Comparison of ENCODE assay signal across 21 cellular contexts in genomic region chr4:173411106-173411703, GRCh38. TPM values are rescaled to one million over a fixed set of nuclear protein-coding genes. Genes with fewer than 3 reads are reported as not detected.
A peak's percentile ranks its signal among the peaks of the same experiment; 100 is the strongest.
DNase-seq lines count a peak whose midpoint lies in the region; ATAC-seq, FAIRE-seq and TF ChIP-seq lines count a peak whose summit lies in the region.
"Had no signal": no experiment of that assay in that cellular context is flagged by ENCODE, and none has a peak within 500 bp of the region (broad histone marks: within the 10 kb centered on the region; RNA-seq: fewer than 3 reads in every experiment).

No MANE protein-coding gene starts in this region.

- TF ChIP-seq EP300 in HepG2 (IDR thresholded peaks at IDR 0.05; ENCODE audit: low read depth in 2 of 2, low read length in 2 of 2) (no peak), HepG2 (CRISPR knock-in tag; IDR thresholded peaks at IDR 0.05; ENCODE audit: borderline replicate concordance) (no peak), upper lobe of left lung (IDR thresholded peaks at IDR 0.05) (peak in 1 of 4 donors; percentile 4)

- H4K20me1 ChIP-seq in HepG2 (ENCODE audit: insufficient read depth, low read length), result no peaks in the 10 kb centered on the region

- TF ChIP-seq CTCF in choroid plexus epithelial cell (conservative IDR thresholded peaks at IDR 0.05; ENCODE audit: low read depth, low read length), result no peak
- TF ChIP-seq CTCF in HepG2 (CRISPR knock-in tag; IDR thresholded peaks at IDR 0.05), result no peak
- no peak for TF ChIP-seq CTCF in upper lobe of left lung (IDR thresholded peaks at IDR 0.05)

- H3K36me3 ChIP-seq in HepG2 (replicated peaks in 1 of 2; ENCODE audit: control insufficient read depth in 1 of 2, insufficient read depth in 2 of 2, low read length in 2 of 2) (no peaks in the 10 kb centered on the region), upper lobe of left lung (no peaks in the 10 kb centered on the region)
- H3K36me3 ChIP-seq: pancreas had no signal

- no peak overlapping the region for H3K4me3 ChIP-seq in choroid plexus epithelial cell (ENCODE audit: low read depth, low read length)
- no peak overlapping the region for H3K4me3 ChIP-seq in HepG2 (replicated peaks in 1 of 3; ENCODE audit: insufficient read depth in 1 of 3, low read depth in 2 of 3, low read length in 3 of 3)
- no peak overlapping the region for H3K4me3 ChIP-seq in upper lobe of left lung
- H3K4me3 ChIP-seq: pancreas, PC-9 had no signal

- no peak for TF ChIP-seq RAD21 in HepG2 (CRISPR knock-in tag; IDR thresholded peaks at IDR 0.05)

- no TSS peak for BruUV-seq in HepG2 (replicated peaks; lab: Mats Ljungman, UMichigan)

- TF ChIP-seq POLR2A in HepG2 (IDR thresholded peaks at IDR 0.05; ENCODE audit: insufficient read depth in 1 of 2, low read depth in 2 of 2, low read length in 2 of 2), result no peak
- TF ChIP-seq POLR2A in upper lobe of left lung (IDR thresholded peaks at IDR 0.05), result no peak

- intact Hi-C loops in HepG2 (cut with micrococcal nuclease; ENCODE audit: unreplicated experiment), result loop anchor here (10.0 kb wide), 1 partner anchor 386 kb away; no protein-coding TSS in a partner anchor

- ATAC-seq in HepG2 (no peak), upper lobe of left lung (ENCODE audit: low FRiP score in 2 of 2) (peak in 1 of 2 donors; percentile 60), HG02852 (IDR thresholded peaks at IDR 0.05; ENCODE audit: unreplicated experiment) (no peak), GM21381 (IDR thresholded peaks at IDR 0.05; ENCODE audit: unreplicated experiment) (no peak)
- ATAC-seq: naive thymus-derived CD4-positive, alpha-beta T cell had no signal

- no peaks in the 10 kb centered on the region for H3K9me3 ChIP-seq in HepG2 (ENCODE audit: low read length)
- no peaks in the 10 kb centered on the region for H3K9me3 ChIP-seq in upper lobe of left lung
- H3K9me3 ChIP-seq: pancreas had no signal

- 6% methylated on average over 4 of the region's 4 CpGs for WGBS in HepG2 (ENCODE audit: low lambda C conversion rate)
- 50 to 55% methylated on average over 4 of the region's 4 CpGs for whole genome bisulfite sequencing in upper lobe of left lung, 2 donors

- in situ Hi-C loops in HepG2 (cut with HindIII; ENCODE audit: extremely low pct_ligation_motif_present, low pct_unique_long_range_greater_than_20kb), result loop anchor here (10.0 to 25.0 kb wide), 2 partner anchors 126 to 399 kb away; no protein-coding TSS in a partner anchor

- H3K4me1 ChIP-seq in HepG2 (ENCODE audit: insufficient read depth, low read length) (no peaks in the 10 kb centered on the region), upper lobe of left lung (peaks cover 0 to 9% (median 8%) of the 10 kb centered on the region in 4 donors)

- no peaks in the 10 kb centered on the region for H3K79me2 ChIP-seq in HepG2 (ENCODE audit: insufficient read depth, low read length)

- CTCF ChIA-PET in HepG2 (lab: Yijun Ruan, JAX; ENCODE audit: low intra/inter-chr PET ratio, low total read pairs), result no interaction called here

- POLR2A ChIA-PET in HepG2 (lab: Yijun Ruan, JAX), result no interaction called here

- H3K4me2 ChIP-seq in HepG2 (ENCODE audit: low read depth, low read length), result no peak overlapping the region
- H3K4me2 ChIP-seq: PC-9 had no signal

- no peak for FAIRE-seq in HepG2 (lab: Jason Lieb, UNC)
- FAIRE-seq: H1, pancreas had no signal

- no peak overlapping the region for H3K9ac ChIP-seq in HepG2 (ENCODE audit: insufficient read depth, low read depth, low read length)

- H2AFZ ChIP-seq in HepG2 (ENCODE audit: low read length), result no peak overlapping the region
- H2AFZ ChIP-seq: PC-9 had no signal

- H3K27ac ChIP-seq in HepG2 (ENCODE audit: extremely low read length, insufficient read depth, low read length) (no peak overlapping the region), upper lobe of left lung (peak overlapping the region in 3 of 4 donors; percentile 66 to 77 (median 72))
- H3K27ac ChIP-seq: pancreas, PC-9 had no signal

- DNase-seq in NOMO-1 (lab: John Stamatoyannopoulos, UW; ENCODE audit: unreplicated experiment in 2 of 2), result peak; percentile 27 to 40
- DNase-seq in NOMO-1 treated with dmso at 0.1 percent for 144 hours (lab: John Stamatoyannopoulos, UW; ENCODE audit: unreplicated experiment), result no peak
- peak; percentile 46 for DNase-seq in choroid plexus epithelial cell (ENCODE audit: low read depth)
- no peak for DNase-seq in HepG2 (ENCODE audit: low spot score)
- DNase-seq in upper lobe of left lung, result no peak
- no peak for DNase-seq in SHP77 (lab: John Stamatoyannopoulos, UW)
- DNase-seq: activated CD4-positive, CD25-positive, alpha-beta regulatory T cell treated with anti-CD3 and anti-CD28 coated beads, Interleukin-2, amount 50 U/mL, for 72 hours; activated gamma-delta T cell; anterior cingulate cortex; DMS53; MM.1S; naive thymus-derived CD4-positive, alpha-beta T cell; NCI-H2081; NCI-H526 treated with DMSO at 0.1 percent for 48 hours; pancreas; PC-9; T1000 had no signal

- H3K27me3 ChIP-seq in HepG2 (ENCODE audit: control insufficient read depth in 1 of 2, insufficient read depth in 2 of 2, low read length in 2 of 2) (no peaks in the 10 kb centered on the region; a peak in 1 of 5 replicates), upper lobe of left lung (no peaks in the 10 kb centered on the region)
- H3K27me3 ChIP-seq: pancreas had no signal

RNA-seq across cellular contexts. Expression of gene SCRG1, which starts 12.3 kb away (rescaled TPM):
- total RNA-seq in HepG2 (2016; rRNA removed; fragmentation: Illumina TruSeq; extraction: Trizol), result not detected in 2 replicates
- not detected in 2 replicates for total RNA-seq in HepG2 (2016; cell fraction: cytosol; rRNA removed; fragmentation: Illumina TruSeq; extraction: Trizol; ENCODE audit: low read depth)
- total RNA-seq in HepG2 (2016; cell fraction: insoluble cytoplasmic fraction; rRNA removed; fragmentation: Illumina TruSeq; extraction: Trizol), result not detected in 2 replicates
- not detected in 2 replicates for total RNA-seq in HepG2 (2016; cell fraction: membrane; rRNA removed; fragmentation: Illumina TruSeq; extraction: Trizol)
- not detected in 2 replicates for total RNA-seq in HepG2 (2016; cell fraction: nucleus; rRNA removed; fragmentation: Illumina TruSeq; extraction: Trizol)
- not detected in 2 replicates for polyA plus RNA-seq in HepG2 (2011; rRNA removed)
- not detected in 2 replicates for polyA plus RNA-seq in HepG2 (2011; cell fraction: cytosol; rRNA removed)
- not detected in 2 replicates for polyA plus RNA-seq in HepG2 (2011; cell fraction: nucleus; rRNA removed)
- polyA plus RNA-seq in HepG2 (2012), result 0.03 TPM in 1 of 2 replicates, not detected in the other
- polyA plus RNA-seq in HepG2 (2016; cell fraction: cytosol; fragmentation: Illumina TruSeq; extraction: Trizol; ENCODE audit: low read depth), result not detected in 2 replicates
- polyA plus RNA-seq in HepG2 (2016; cell fraction: insoluble cytoplasmic fraction; fragmentation: Illumina TruSeq; extraction: Trizol; ENCODE audit: low read depth), result not detected in 2 replicates
- not detected in 2 replicates for polyA plus RNA-seq in HepG2 (2016; cell fraction: membrane; fragmentation: Illumina TruSeq; extraction: Trizol; ENCODE audit: low read depth)
- polyA plus RNA-seq in HepG2 (2016; cell fraction: nucleus; fragmentation: Illumina TruSeq; extraction: Trizol; ENCODE audit: insufficient read depth, low read depth), result not detected in 2 replicates
- polyA minus RNA-seq in HepG2 (2011; rRNA and poly(A)+ RNA removed; ENCODE audit: low replicate concordance), result not detected in 2 replicates
- polyA minus RNA-seq in HepG2 (2011; cell fraction: cytosol; rRNA and poly(A)+ RNA removed), result not detected in 2 replicates
- not detected in 2 replicates for polyA minus RNA-seq in HepG2 (2011; cell fraction: nucleus; rRNA and poly(A)+ RNA removed)
- total RNA-seq in upper lobe of left lung, result under 1 TPM in 2 of 6 donors, not detected in 4; 0.09 to 0.27 TPM
- total RNA-seq: A172; H1; naive thymus-derived CD4-positive, alpha-beta T cell; PC-9 had no signal
- polyA plus RNA-seq: H1; naive thymus-derived CD4-positive, alpha-beta T cell had no signal

RNA-seq across cellular contexts. Expression of gene SAP30, which starts 40.5 kb away (rescaled TPM):
- total RNA-seq in HepG2 (2016; rRNA removed; fragmentation: Illumina TruSeq; extraction: Trizol) (22.3 and 25.1 TPM in 2 replicates), upper lobe of left lung (10 to 100 TPM; 15.0 to 39.8 (median 18.8) TPM)
- total RNA-seq in HepG2 (2016; cell fraction: cytosol; rRNA removed; fragmentation: Illumina TruSeq; extraction: Trizol; ENCODE audit: low read depth), result 3.7 and 4.7 TPM in 2 replicates
- total RNA-seq in HepG2 (2016; cell fraction: insoluble cytoplasmic fraction; rRNA removed; fragmentation: Illumina TruSeq; extraction: Trizol), result 22.4 and 24.1 TPM in 2 replicates
- 6.0 and 6.5 TPM in 2 replicates for total RNA-seq in HepG2 (2016; cell fraction: membrane; rRNA removed; fragmentation: Illumina TruSeq; extraction: Trizol)
- total RNA-seq in HepG2 (2016; cell fraction: nucleus; rRNA removed; fragmentation: Illumina TruSeq; extraction: Trizol), result 8.7 and 9.9 TPM in 2 replicates
- polyA plus RNA-seq in HepG2 (2011; rRNA removed), result 10.6 and 14.2 TPM in 2 replicates
- 6.1 and 7.3 TPM in 2 replicates for polyA plus RNA-seq in HepG2 (2011; cell fraction: cytosol; rRNA removed)
- polyA plus RNA-seq in HepG2 (2011; cell fraction: nucleus; rRNA removed), result 4.0 and 4.4 TPM in 2 replicates
- polyA plus RNA-seq in HepG2 (2012), result 10.5 and 12.0 TPM in 2 replicates
- polyA plus RNA-seq in HepG2 (2016; cell fraction: cytosol; fragmentation: Illumina TruSeq; extraction: Trizol; ENCODE audit: low read depth), result 3.1 and 3.3 TPM in 2 replicates
- 22.3 and 23.3 TPM in 2 replicates for polyA plus RNA-seq in HepG2 (2016; cell fraction: insoluble cytoplasmic fraction; fragmentation: Illumina TruSeq; extraction: Trizol; ENCODE audit: low read depth)
- polyA plus RNA-seq in HepG2 (2016; cell fraction: membrane; fragmentation: Illumina TruSeq; extraction: Trizol; ENCODE audit: low read depth), result 3.2 and 4.0 TPM in 2 replicates
- 11.9 and 13.6 TPM in 2 replicates for polyA plus RNA-seq in HepG2 (2016; cell fraction: nucleus; fragmentation: Illumina TruSeq; extraction: Trizol; ENCODE audit: insufficient read depth, low read depth)
- 3.3 and 6.9 TPM in 2 replicates for polyA minus RNA-seq in HepG2 (2011; rRNA and poly(A)+ RNA removed; ENCODE audit: low replicate concordance)
- polyA minus RNA-seq in HepG2 (2011; cell fraction: cytosol; rRNA and poly(A)+ RNA removed), result 5.6 and 6.4 TPM in 2 replicates
- 8.6 and 8.8 TPM in 2 replicates for polyA minus RNA-seq in HepG2 (2011; cell fraction: nucleus; rRNA and poly(A)+ RNA removed)

Comparison
In these comparisons a context has a peak if more than half of its experiments do, and no peak if none do; other contexts are left out.
1. DNase-seq: peak in NOMO-1 (2 of 2) and choroid plexus epithelial cell (single experiment); none in NOMO-1 treated with dmso at 0.1 percent for 144 hours (single experiment), HepG2 (single experiment), upper lobe of left lung (0 of 2) and SHP77 (0 of 2).